In the genomic region with DNA sequence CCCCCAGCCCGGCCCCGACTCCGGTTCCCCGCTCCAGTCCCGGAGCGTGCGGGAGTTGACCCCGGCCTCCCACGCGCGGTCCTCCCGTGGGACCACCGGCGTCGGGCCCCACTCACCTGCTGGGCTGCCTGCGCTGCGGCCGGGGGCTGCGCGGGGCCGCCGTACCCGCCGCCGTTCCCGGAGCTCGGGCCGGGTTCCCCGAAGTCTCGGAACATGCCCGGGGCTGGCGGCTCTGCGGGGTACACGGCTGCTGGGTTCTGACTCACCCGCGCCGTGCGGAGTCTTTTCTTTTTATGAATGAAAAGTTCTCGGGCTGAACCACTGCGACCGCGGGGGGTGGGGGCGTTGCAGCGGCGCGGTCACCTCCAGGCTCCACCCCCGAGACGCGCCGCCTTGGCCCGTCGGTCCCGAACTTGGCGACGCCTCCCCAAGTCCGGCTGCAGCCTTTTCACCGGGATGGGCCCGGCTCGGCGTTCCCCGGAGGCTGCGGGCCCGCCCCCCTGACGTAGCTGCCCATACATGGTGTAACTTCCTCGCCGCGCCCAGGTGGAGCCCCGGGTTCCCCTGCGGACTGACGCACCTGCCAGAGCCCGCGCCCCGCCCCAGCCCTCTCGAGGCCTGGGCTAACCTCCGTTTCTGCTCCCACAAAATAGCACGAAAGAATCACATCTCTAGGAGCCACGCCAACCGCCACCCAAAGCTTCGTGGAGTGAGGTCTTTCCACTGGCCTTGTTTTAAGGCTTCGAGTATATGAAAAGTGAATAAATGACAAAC, we compare ENCODE assay signal across 8 cellular contexts. TPM values are rescaled to one million over a fixed set of nuclear protein-coding genes. Genes with fewer than 3 reads are reported as not detected.
DNase-seq lines count a peak whose midpoint lies in the region; ATAC-seq and TF ChIP-seq lines count a peak whose summit lies in the region.

Gene FOSL1, minus strand, starts transcription at position 264 of the 774 bp plus-strand sequence. Its CDS starts 49 bp downstream, at position 215.

- peak within 1 kb of the TSS; percentile 76 for H3K4me2 ChIP-seq in DOHH2 (ENCODE audit: low read length)

- 2% methylated on average over 74 to 80 of the region's 80 CpGs for WGBS in heart right ventricle, 2 donors

- ATAC-seq in GM21576 (IDR thresholded peaks at IDR 0.05; ENCODE audit: unreplicated experiment) = peak; percentile 75
- ATAC-seq in heart right ventricle = peak; percentile 88 to 95 (median 91)

- H3K27me3 ChIP-seq in DOHH2 (ENCODE audit: control insufficient read depth, low read length) (peaks cover 41% of the 10 kb centered on the region), adipocyte (replicated peaks; ENCODE audit: control insufficient read depth, insufficient read depth, low read length) (no peaks in the 10 kb centered on the region), heart right ventricle (peaks cover 0 to 9% (median 4%) of the 10 kb centered on the region in 7 donors)

- peak within 1 kb of the TSS; percentile 62 for H3K4me3 Mint-ChIP-seq in progenitor cell of endocrine pancreas (ENCODE audit: low read depth)

- TF ChIP-seq RAD21 in Ishikawa (IDR thresholded peaks at IDR 0.05; ENCODE audit: low read depth) = no peak; the same call in 1 of the 2 replicates

- peak; percentile 93 for DNase-seq in T follicular helper cell (ENCODE audit: low read depth)
- DNase-seq in adipocyte (ENCODE audit: low read depth) = peak; percentile 96
- peak; percentile 86 to 88 for DNase-seq in heart right ventricle
- DNase-seq in progenitor cell of endocrine pancreas (ENCODE audit: low spot score, unreplicated experiment) = peak; percentile 64
- DNase-seq in ureter (ENCODE audit: low spot score) = peak; percentile 87

- no peaks in the 10 kb centered on the region for H3K9me2 ChIP-seq in DOHH2 (replicated peaks; ENCODE audit: control insufficient read depth, low read length)

- peaks cover 18% of the 10 kb centered on the region for H3K4me1 ChIP-seq in DOHH2 (ENCODE audit: control insufficient read depth, low read length)
- H3K4me1 ChIP-seq in adipocyte (ENCODE audit: control insufficient read depth, insufficient read depth, low read length) = peaks cover 59% of the 10 kb centered on the region
- H3K4me1 ChIP-seq in heart right ventricle = peaks cover 6 to 25% (median 17%) of the 10 kb centered on the region in 9 donors

- H3K9me3 ChIP-seq in DOHH2 (ENCODE audit: control insufficient read depth, insufficient read depth, low read length) (no peaks in the 10 kb centered on the region), adipocyte (ENCODE audit: control insufficient read depth, low read length) (no peaks in the 10 kb centered on the region), heart right ventricle (no peaks in the 10 kb centered on the region)

- H3K4me3 ChIP-seq in DOHH2 (ENCODE audit: low read length) = peak within 1 kb of the TSS; percentile 69
- H3K4me3 ChIP-seq in adipocyte (ENCODE audit: low read length) = peak within 1 kb of the TSS; percentile 89
- H3K4me3 ChIP-seq in heart right ventricle = peak within 1 kb of the TSS; percentile 41 to 79 (median 61)

- peak within 1 kb of the TSS; percentile 91 for H3K9ac ChIP-seq in adipocyte (ENCODE audit: low read length)

- no peaks in the 10 kb centered on the region for H3K36me3 Mint-ChIP-seq in progenitor cell of endocrine pancreas (ENCODE audit: insufficient read depth)

- peaks cover 5% of the 10 kb centered on the region; the same call in 1 of the 2 replicates for H3F3A ChIP-seq in DOHH2 (ENCODE audit: control insufficient read depth, insufficient read depth)

- H4K20me1 ChIP-seq in DOHH2 (ENCODE audit: control insufficient read depth, insufficient read depth, low read depth, low read length) = no peaks in the 10 kb centered on the region

- H3K79me2 ChIP-seq in DOHH2 (ENCODE audit: control insufficient read depth, low read length) = no peaks in the 10 kb centered on the region

- peak within 1 kb of the TSS; percentile 85 for H3K27ac Mint-ChIP-seq in progenitor cell of endocrine pancreas

- H3K36me3 ChIP-seq in DOHH2 (ENCODE audit: control insufficient read depth, low read length) (no peaks in the 10 kb centered on the region), adipocyte (ENCODE audit: control insufficient read depth, insufficient read depth, low read length, severe bottlenecking) (peaks cover 13% of the 10 kb centered on the region), heart right ventricle (peaks cover 0 to 6% (median 0%) of the 10 kb centered on the region in 9 donors)

- no peaks in the 10 kb centered on the region for H3K9me3 Mint-ChIP-seq in progenitor cell of endocrine pancreas (ENCODE audit: low read depth)

- intact Hi-C loops in heart right ventricle (cut with DNase I) = no loop called here

- TF ChIP-seq CTCF in DOHH2 (IDR thresholded peaks at IDR 0.05; ENCODE audit: low read depth, low read length, poor library complexity, severe bottlenecking) (no peak), heart right ventricle (IDR thresholded peaks at IDR 0.05) (peak in 1 of 9 donors; percentile 9), progenitor cell of endocrine pancreas (IDR thresholded peaks at IDR 0.05; ENCODE audit: unreplicated experiment) (no peak)

- no peak within 1 kb of the TSS for H3K27ac ChIP-seq in DOHH2 (ENCODE audit: low read depth, low read length)
- H3K27ac ChIP-seq in heart right ventricle = peak within 1 kb of the TSS in 7 of 10 donors; percentile 10 to 93 (median 61)

- H3K27me3 Mint-ChIP-seq in progenitor cell of endocrine pancreas = peaks cover 73% of the 10 kb centered on the region

- peak; percentile 56 for TF ChIP-seq EP300 in Ishikawa (IDR thresholded peaks at IDR 0.05; ENCODE audit: borderline replicate concordance)

- peaks cover 1% of the 10 kb centered on the region for H3K4me1 Mint-ChIP-seq in progenitor cell of endocrine pancreas (ENCODE audit: low read depth)

TF ChIP-seq in Ishikawa, 13 proteins besides CTCF, POLR2A, EP300 and RAD21:
- no peak; the same call in 1 of the 2 replicates for TF ChIP-seq TEAD4 (IDR thresholded peaks at IDR 0.05)
- TF ChIP-seq, protein P1, sequence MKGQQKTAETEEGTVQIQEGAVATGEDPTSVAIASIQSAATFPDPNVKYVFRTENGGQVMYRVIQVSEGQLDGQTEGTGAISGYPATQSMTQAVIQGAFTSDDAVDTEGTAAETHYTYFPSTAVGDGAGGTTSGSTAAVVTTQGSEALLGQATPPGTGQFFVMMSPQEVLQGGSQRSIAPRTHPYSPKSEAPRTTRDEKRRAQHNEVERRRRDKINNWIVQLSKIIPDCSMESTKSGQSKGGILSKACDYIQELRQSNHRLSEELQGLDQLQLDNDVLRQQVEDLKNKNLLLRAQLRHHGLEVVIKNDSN (IDR thresholded peaks at IDR 0.05) = no peak
- TF ChIP-seq EGR1 (IDR thresholded peaks at IDR 0.05) = peak; percentile 6; the same call in 1 of the 2 replicates
- peak; percentile 65; the same call in 1 of the 2 replicates for TF ChIP-seq TAF1 (IDR thresholded peaks at IDR 0.05; ENCODE audit: low read depth)
- no peak for TF ChIP-seq FOXM1 (IDR thresholded peaks at IDR 0.05; ENCODE audit: borderline replicate concordance, low read depth)
- TF ChIP-seq CREB1 (IDR thresholded peaks at IDR 0.05; ENCODE audit: low read depth) = peak; percentile 88
- TF ChIP-seq, protein P2, sequence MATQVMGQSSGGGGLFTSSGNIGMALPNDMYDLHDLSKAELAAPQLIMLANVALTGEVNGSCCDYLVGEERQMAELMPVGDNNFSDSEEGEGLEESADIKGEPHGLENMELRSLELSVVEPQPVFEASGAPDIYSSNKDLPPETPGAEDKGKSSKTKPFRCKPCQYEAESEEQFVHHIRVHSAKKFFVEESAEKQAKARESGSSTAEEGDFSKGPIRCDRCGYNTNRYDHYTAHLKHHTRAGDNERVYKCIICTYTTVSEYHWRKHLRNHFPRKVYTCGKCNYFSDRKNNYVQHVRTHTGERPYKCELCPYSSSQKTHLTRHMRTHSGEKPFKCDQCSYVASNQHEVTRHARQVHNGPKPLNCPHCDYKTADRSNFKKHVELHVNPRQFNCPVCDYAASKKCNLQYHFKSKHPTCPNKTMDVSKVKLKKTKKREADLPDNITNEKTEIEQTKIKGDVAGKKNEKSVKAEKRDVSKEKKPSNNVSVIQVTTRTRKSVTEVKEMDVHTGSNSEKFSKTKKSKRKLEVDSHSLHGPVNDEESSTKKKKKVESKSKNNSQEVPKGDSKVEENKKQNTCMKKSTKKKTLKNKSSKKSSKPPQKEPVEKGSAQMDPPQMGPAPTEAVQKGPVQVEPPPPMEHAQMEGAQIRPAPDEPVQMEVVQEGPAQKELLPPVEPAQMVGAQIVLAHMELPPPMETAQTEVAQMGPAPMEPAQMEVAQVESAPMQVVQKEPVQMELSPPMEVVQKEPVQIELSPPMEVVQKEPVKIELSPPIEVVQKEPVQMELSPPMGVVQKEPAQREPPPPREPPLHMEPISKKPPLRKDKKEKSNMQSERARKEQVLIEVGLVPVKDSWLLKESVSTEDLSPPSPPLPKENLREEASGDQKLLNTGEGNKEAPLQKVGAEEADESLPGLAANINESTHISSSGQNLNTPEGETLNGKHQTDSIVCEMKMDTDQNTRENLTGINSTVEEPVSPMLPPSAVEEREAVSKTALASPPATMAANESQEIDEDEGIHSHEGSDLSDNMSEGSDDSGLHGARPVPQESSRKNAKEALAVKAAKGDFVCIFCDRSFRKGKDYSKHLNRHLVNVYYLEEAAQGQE (IDR thresholded peaks at IDR 0.05; ENCODE audit: low read depth) = no peak
- no peak for TF ChIP-seq YY1 (IDR thresholded peaks at IDR 0.05; ENCODE audit: low read depth)
- TF ChIP-seq TCF12 (IDR thresholded peaks at IDR 0.05; ENCODE audit: low read depth) = peak; percentile 65; the same call in 1 of the 2 replicates
- peak; percentile 37; the same call in 1 of the 2 replicates for TF ChIP-seq NFIC (IDR thresholded peaks at IDR 0.05)
- TF ChIP-seq, protein P3, sequence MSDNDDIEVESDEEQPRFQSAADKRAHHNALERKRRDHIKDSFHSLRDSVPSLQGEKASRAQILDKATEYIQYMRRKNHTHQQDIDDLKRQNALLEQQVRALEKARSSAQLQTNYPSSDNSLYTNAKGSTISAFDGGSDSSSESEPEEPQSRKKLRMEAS (IDR thresholded peaks at IDR 0.05) = peak; percentile 90
- TF ChIP-seq CEBPB (IDR thresholded peaks at IDR 0.05) = no peak; the same call in 1 of the 2 replicates
- 0 out of 2 replicates have a peak, but pooled peaks have one; percentile 2 for TF ChIP-seq ZBTB7A (IDR thresholded peaks at IDR 0.05; ENCODE audit: low read depth)

RNA-seq across cellular contexts. Expression of gene FOSL1, which starts in this region (rescaled TPM):
- total RNA-seq in heart right ventricle (1 to 10 TPM in 6 of 10 donors, under 1 TPM in 2, not detected in 2; 0.31 to 8.1 (median 2.6) TPM), progenitor cell of endocrine pancreas (1.7 and 2.6 TPM in 2 replicates), ureter (4.5 TPM)
- 10 to 100 TPM in 1 of 2 donors, 1 to 10 TPM in 1; 2.0 to 32.8 TPM for polyA plus RNA-seq in heart right ventricle
